8 cellular contexts compared by ENCODE assay signal in genomic region chr10:23439920-23440875, GRCh38. TPM values are rescaled to one million over a fixed set of nuclear protein-coding genes. Genes with fewer than 3 reads are reported as not detected.
DNase-seq lines count a peak whose midpoint lies in the region; ATAC-seq and TF ChIP-seq lines count a peak whose summit lies in the region.

No MANE protein-coding gene starts in this region.

- CTCF ChIA-PET in A673 (lab: Charles Lee), result no interaction called here

- H3K27ac ChIP-seq in A673 (ENCODE audit: low read depth, low read length, poor library complexity, severe bottlenecking), result peak overlapping the region; percentile 84
- H3K27ac ChIP-seq in spleen, result peak overlapping the region; percentile 93 to 99 (median 99)

- in situ Hi-C loops in T47D (cut with HindIII; ENCODE audit: low pct_unique_long_range_greater_than_20kb, low sequenced_read_pairs), result no loop called here

- POLR2A ChIA-PET in A673 (lab: Charles Lee; ENCODE audit: low non-redundant PET), result no interaction called here

- BruUV-seq in A673 (replicated peaks; lab: Mats Ljungman, UMichigan), result no TSS peak

- ATAC-seq in GM19023 (IDR thresholded peaks at IDR 0.05; ENCODE audit: unreplicated experiment), result peak; percentile 22
- ATAC-seq in HG03139 (IDR thresholded peaks at IDR 0.05; ENCODE audit: unreplicated experiment), result peak; percentile 7
- no peak for ATAC-seq in GM18861 (IDR thresholded peaks at IDR 0.05; ENCODE audit: unreplicated experiment)

- H3K27me3 ChIP-seq in A673 (replicated peaks; ENCODE audit: insufficient read depth, low read depth, low read length, poor library complexity), result no peaks in the 10 kb centered on the region
- H3K27me3 ChIP-seq in spleen (replicated peaks in 1 of 7), result no peaks in the 10 kb centered on the region

- H3K9me3 ChIP-seq in A673 (ENCODE audit: low read depth, low read length, poor library complexity, severe bottlenecking) (no peaks in the 10 kb centered on the region), spleen (no peaks in the 10 kb centered on the region)

- H3K4me3 ChIP-seq in A673 (ENCODE audit: low read depth, low read length, poor library complexity, severe bottlenecking) (peak overlapping the region; percentile 75), spleen (peak overlapping the region; percentile 63 to 88 (median 70))

- H3K36me3 ChIP-seq in A673 (ENCODE audit: insufficient read depth, low read length, poor library complexity, severe bottlenecking) (peaks cover 33% of the 10 kb centered on the region), spleen (peaks cover 0 to 23% (median 2%) of the 10 kb centered on the region in 6 donors)

- 3 to 10% (median 3%) methylated on average over 24 to 79 of the region's 79 CpGs for WGBS in spleen, 5 donors

- TF ChIP-seq CTCF in A673 (conservative IDR thresholded peaks at IDR 0.05; ENCODE audit: low read depth, low read length), result no peak
- TF ChIP-seq CTCF in spleen (IDR thresholded peaks at IDR 0.05 in 8 of 11, conservative IDR thresholded peaks at IDR 0.05 in 3 of 11), result no peak

- DNase-seq in A673 (ENCODE audit: low spot score) (peak; percentile 61), T-helper 2 cell (peak in 4 of 5 experiments; percentile 10 to 42 (median 14)), T47D (ENCODE audit: low read depth in 1 of 2, low spot score in 1 of 2) (peak; percentile 21 to 22), islet precursor cell (peak; percentile 70), spleen (peak; percentile 93)

- peak in 1 of 3 donors; percentile 17 for TF ChIP-seq POLR2A in spleen (IDR thresholded peaks at IDR 0.05)

- intact Hi-C loops in A673 (cut with micrococcal nuclease; ENCODE audit: unreplicated experiment), result loop anchor here (5.0 to 10.0 kb wide), 2 partner anchors 118 to 1075 kb away; no protein-coding TSS in a partner anchor
- intact Hi-C loops in spleen (cut with DNase I; ENCODE audit: low total_unique reads), result no loop called here

- H3K4me1 ChIP-seq in A673 (ENCODE audit: insufficient read depth, low read length, poor library complexity, severe bottlenecking) (peaks cover 6% of the 10 kb centered on the region), spleen (peaks cover 23 to 75% (median 54%) of the 10 kb centered on the region in 6 donors)

RNA-seq across cellular contexts. Expression of gene OTUD1, which starts 1.3 kb away (rescaled TPM):
- total RNA-seq in A673 (2021) (22.5 and 23.9 TPM in 2 replicates), spleen (10 to 100 TPM; 18.4 to 34.4 (median 30.4) TPM)
- polyA plus RNA-seq in spleen, result 10 to 100 TPM; 11.7 to 14.6 (median 14.1) TPM

Comparison
In these comparisons a context has a peak if more than half of its experiments do, and no peak if none do; other contexts are left out.
1. DNase-seq: peak in every context shown above with its lines; median percentile 93 in spleen; 70 in islet precursor cell; 61 in A673; 22 in T47D; 14 in T-helper 2 cell.